Comparison of ENCODE assay signal across 1 cellular context in genomic region chr7:33155811-33156210, GRCh38.
TF ChIP-seq lines count a peak whose summit lies in the region.

No MANE protein-coding gene starts in this region.

TF ChIP-seq in GM23338, 12 proteins besides CTCF, POLR2A, EP300 and RAD21 (continued from another document):
- TF ChIP-seq ZNF462 (CRISPR knock-in tag; IDR thresholded peaks at IDR 0.05) = no peak
- no peak for TF ChIP-seq STAT1 (IDR thresholded peaks at IDR 0.05; ENCODE audit: unreplicated experiment)
- no peak for TF ChIP-seq REST (IDR thresholded peaks at IDR 0.05; ENCODE audit: unreplicated experiment)
- no peak for TF ChIP-seq POLR2AphosphoS5 (IDR thresholded peaks at IDR 0.05; ENCODE audit: low read depth)
- TF ChIP-seq EZH2 (IDR thresholded peaks at IDR 0.05; ENCODE audit: low read depth, unreplicated experiment) = no peak
- no peak for TF ChIP-seq CREB1 (CRISPR knock-in tag; IDR thresholded peaks at IDR 0.05; ENCODE audit: low read depth)
- TF ChIP-seq NANOG (IDR thresholded peaks at IDR 0.05; ENCODE audit: borderline replicate concordance) = no peak
- TF ChIP-seq ZNF331 (CRISPR knock-in tag; IDR thresholded peaks at IDR 0.05; ENCODE audit: low read depth) = no peak
- no peak for TF ChIP-seq EZH2phosphoT487 (IDR thresholded peaks at IDR 0.05; ENCODE audit: unreplicated experiment)
- no peak for TF ChIP-seq JUNB (IDR thresholded peaks at IDR 0.05; ENCODE audit: unreplicated experiment)
